Comparison of ENCODE assay signal across 31 cellular contexts in the genomic region with DNA sequence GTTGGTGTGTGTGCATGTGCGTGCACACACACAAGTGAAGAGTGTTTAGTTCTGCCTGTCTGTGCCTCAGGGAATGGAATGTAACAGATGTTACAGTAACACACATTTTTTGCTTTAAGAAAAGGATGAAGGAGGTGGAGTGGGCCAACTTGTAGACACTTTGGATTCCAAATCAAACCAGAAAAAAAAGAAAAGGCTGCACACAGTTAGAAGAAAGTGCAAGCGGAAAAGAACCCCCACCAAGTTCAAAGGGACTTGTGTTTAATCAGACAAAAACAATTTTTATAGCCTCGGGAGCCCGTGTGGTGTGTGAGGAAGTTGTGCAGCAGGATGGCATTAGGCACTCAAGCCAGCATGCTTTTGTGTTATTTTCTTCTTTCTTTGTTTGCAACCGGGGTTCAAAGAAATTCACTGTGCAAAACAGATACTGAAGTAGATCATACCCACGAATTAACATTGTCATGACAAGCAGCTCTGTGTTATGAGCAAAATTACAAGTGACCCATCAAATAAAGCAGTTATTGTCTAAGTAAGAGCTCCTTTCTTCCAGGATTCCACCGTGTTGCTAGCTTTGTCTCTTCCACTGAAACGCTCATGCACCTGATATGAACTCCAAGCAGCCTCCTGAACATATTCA.
A peak's percentile ranks its signal among the peaks of the same experiment; 100 is the strongest.
DNase-seq lines count a peak whose midpoint lies in the region; ATAC-seq and TF ChIP-seq lines count a peak whose summit lies in the region.
"Had no signal": no experiment of that assay in that cellular context is flagged by ENCODE, and none has a peak within 500 bp of the region (broad histone marks: within the 10 kb centered on the region; RNA-seq: fewer than 3 reads in every experiment).

No MANE protein-coding gene starts in this region.

- H4K91ac ChIP-seq in mesenchymal stem cell (ENCODE audit: low read length): no peak overlapping the region

- no peak overlapping the region for H3K18ac ChIP-seq in mesenchymal stem cell (ENCODE audit: low read depth in 1 of 2, low read length in 2 of 2)

- H3K9me3 ChIP-seq in mesenchymal stem cell (ENCODE audit: control insufficient read depth, low read length) (no peaks in the 10 kb centered on the region), T-helper 17 cell (ENCODE audit: control insufficient read depth, low read length, poor library complexity, severe bottlenecking) (no peaks in the 10 kb centered on the region)
- H3K9me3 ChIP-seq: BLaER1, heart right ventricle, spleen, stomach had no signal

- WGBS in mesenchymal stem cell: 80% methylated on average over 7 of the region's 8 CpGs

- H3K27ac Mint-ChIP-seq in type B pancreatic cell (peak overlapping the region; percentile 28), T-helper 17 cell (no peak overlapping the region)
- H3K27ac Mint-ChIP-seq: activated naive CD8-positive, alpha-beta T cell; activated T-cell treated with anti-CD3 and anti-CD28 coated beads, Interleukin-2, amount 50 U/mL, for 24 hours; endodermal cell had no signal

- no peak overlapping the region for H2BK5ac ChIP-seq in mesenchymal stem cell (ENCODE audit: low read depth, low read length, poor library complexity, severe bottlenecking)

- H2BK120ac ChIP-seq in mesenchymal stem cell (ENCODE audit: low read depth, low read length): no peak overlapping the region

- ATAC-seq in T-helper 17 cell: no peak
- ATAC-seq: esophagus mucosa, foreskin keratinocyte, heart right ventricle, right cardiac atrium had no signal

- H3K36me3 Mint-ChIP-seq in type B pancreatic cell (peaks cover 20% of the 10 kb centered on the region), T-helper 17 cell (ENCODE audit: low read depth) (no peaks in the 10 kb centered on the region)
- H3K36me3 Mint-ChIP-seq: activated naive CD8-positive, alpha-beta T cell had no signal

- H2BK12ac ChIP-seq in mesenchymal stem cell (ENCODE audit: low read length in 2 of 2): peak overlapping the region in 1 of 2 experiments; percentile 21

- DNase-seq in LoVo (ENCODE audit: low spot score): peak; percentile 32
- DNase-seq in astrocyte of the spinal cord (ENCODE audit: low read depth, low spot score): peak; percentile 64
- DNase-seq in mesenchymal stem cell: no peak
- no peak for DNase-seq in type B pancreatic cell (ENCODE audit: extremely low spot score, unreplicated experiment)
- no peak for DNase-seq in stimulated activated CD4-positive, alpha-beta T cell treated with anti-CD3 and anti-CD28 coated beads, Interleukin-2, amount 100 ng/mL, for 24 hours
- DNase-seq in stimulated activated CD8-positive, alpha-beta memory T cell treated with anti-CD3 and anti-CD28 coated beads, Interleukin-4, amount 100 ng/mL, for 48 hours: no peak
- no peak for DNase-seq in T-helper 17 cell
- DNase-seq: activated effector memory CD4-positive, alpha-beta T cell treated with anti-CD3 and anti-CD28 coated beads, Interleukin-2, amount 50 U/mL, for 16 hours; activated T-cell treated with anti-CD3 and anti-CD28 coated beads, Interleukin-2, amount 50 U/mL, for 24 hours; central memory CD4-positive, alpha-beta T cell; dermis blood vessel endothelial cell; endodermal cell; foreskin keratinocyte; H7; heart right ventricle; kidney glomerular epithelial cell; NCI-H1417 treated with DMSO at 0.1 percent for 48 hours; NCI-H2081; NCI-H446; NCI-H774; right cardiac atrium; SIG-M5; spleen; stomach; T-helper 1 cell had no signal

- H3K14ac ChIP-seq in mesenchymal stem cell (ENCODE audit: low read length in 2 of 2): no peak overlapping the region

- TF ChIP-seq CTCF in astrocyte of the spinal cord (IDR thresholded peaks at IDR 0.05; ENCODE audit: low read depth, low read length) (no peak), type B pancreatic cell (conservative IDR thresholded peaks at IDR 0.05) (no peak)

- H3K4me3 ChIP-seq in astrocyte of the spinal cord (ENCODE audit: low read depth, low read length) (no peak overlapping the region), mesenchymal stem cell (ENCODE audit: insufficient read depth in 1 of 2, low read depth in 1 of 2, low read length in 2 of 2) (no peak overlapping the region)
- H3K4me3 ChIP-seq: BLaER1, heart right ventricle, lung, spleen, stomach had no signal

- H3K4me1 Mint-ChIP-seq in type B pancreatic cell (ENCODE audit: unreplicated experiment) (peaks cover 34% of the 10 kb centered on the region), T-helper 17 cell (no peaks in the 10 kb centered on the region)

- H3K27me3 ChIP-seq in mesenchymal stem cell (ENCODE audit: control insufficient read depth in 1 of 2, insufficient read depth in 1 of 2, low read length in 2 of 2): no peaks in the 10 kb centered on the region
- H3K27me3 ChIP-seq: BLaER1, foreskin keratinocyte, heart right ventricle, spleen, stomach had no signal

- H3K27me3 Mint-ChIP-seq in type B pancreatic cell: peaks cover 10% of the 10 kb centered on the region
- no peaks in the 10 kb centered on the region for H3K27me3 Mint-ChIP-seq in T-helper 17 cell
- H3K27me3 Mint-ChIP-seq: activated naive CD8-positive, alpha-beta T cell; activated T-cell treated with anti-CD3 and anti-CD28 coated beads, Interleukin-2, amount 50 U/mL, for 24 hours had no signal

- H3K4ac ChIP-seq in mesenchymal stem cell (ENCODE audit: low read depth in 1 of 2, low read length in 2 of 2): peak overlapping the region in 1 of 2 experiments; percentile 59

- peaks cover 5% of the 10 kb centered on the region for H3K9me3 Mint-ChIP-seq in type B pancreatic cell
- H3K9me3 Mint-ChIP-seq: endodermal cell had no signal

- H3K4me3 Mint-ChIP-seq in type B pancreatic cell (no peak overlapping the region), T-helper 17 cell (no peak overlapping the region)
- H3K4me3 Mint-ChIP-seq: activated naive CD8-positive, alpha-beta T cell; activated T-cell treated with anti-CD3 and anti-CD28 coated beads, Interleukin-2, amount 50 U/mL, for 24 hours; endodermal cell had no signal

- no peak overlapping the region for H3K9ac ChIP-seq in mesenchymal stem cell (ENCODE audit: low read length)
- H3K9ac ChIP-seq: BLaER1, KMS-11, parathyroid adenoma had no signal

- no peak overlapping the region for H3K4me2 ChIP-seq in mesenchymal stem cell (ENCODE audit: low read length, poor library complexity, severe bottlenecking)
- H3K4me2 ChIP-seq: BLaER1, KMS-11 had no signal

- H2AK5ac ChIP-seq in mesenchymal stem cell (ENCODE audit: low read length, severe bottlenecking): no peak overlapping the region

- H4K8ac ChIP-seq in mesenchymal stem cell (ENCODE audit: low read length): no peak overlapping the region

- H2AFZ ChIP-seq in mesenchymal stem cell (ENCODE audit: low read depth, low read length): no peak overlapping the region
- H2AFZ ChIP-seq: parathyroid adenoma had no signal

- H2BK15ac ChIP-seq in mesenchymal stem cell (ENCODE audit: low read depth, poor library complexity, severe bottlenecking): no peak overlapping the region

- peaks cover 0 to 2% of the 10 kb centered on the region in 2 experiments for H3K36me3 ChIP-seq in mesenchymal stem cell (ENCODE audit: control insufficient read depth in 1 of 2, insufficient read depth in 2 of 2, low read depth in 1 of 2, low read length in 2 of 2)
- H3K36me3 ChIP-seq: BLaER1, heart right ventricle, spleen, stomach had no signal

- H3K4me1 ChIP-seq in mesenchymal stem cell (ENCODE audit: control insufficient read depth, insufficient read depth, low read depth, low read length): peaks cover 10% of the 10 kb centered on the region
- H3K4me1 ChIP-seq: BLaER1, parathyroid adenoma, spleen had no signal

- in situ Hi-C loops in astrocyte of the spinal cord (cut with HindIII; ENCODE audit: low sequenced_read_pairs): no loop called here

- H3K27ac ChIP-seq in mesenchymal stem cell (ENCODE audit: low read length, poor library complexity, severe bottlenecking): peak overlapping the region; percentile 19
- H3K27ac ChIP-seq: BLaER1, foreskin keratinocyte, heart right ventricle, KMS-11, parathyroid adenoma, spleen, stomach had no signal

- no peak overlapping the region for H3K23ac ChIP-seq in mesenchymal stem cell (ENCODE audit: low read length in 2 of 2)

- H3K79me1 ChIP-seq in mesenchymal stem cell (replicated peaks; ENCODE audit: low read length, poor library complexity, severe bottlenecking): peaks cover 13% of the 10 kb centered on the region

Comparison
In these comparisons a context has a peak if more than half of its experiments do, and no peak if none do; other contexts are left out.
1. DNase-seq: peak in LoVo (single experiment) and astrocyte of the spinal cord (single experiment); none in mesenchymal stem cell (single experiment), type B pancreatic cell (single experiment), stimulated activated CD4-positive, alpha-beta T cell treated with anti-CD3 and anti-CD28 coated beads, Interleukin-2, amount 100 ng/mL, for 24 hours (0 of 2), stimulated activated CD8-positive, alpha-beta memory T cell treated with anti-CD3 and anti-CD28 coated beads, Interleukin-4, amount 100 ng/mL, for 48 hours (single experiment) and T-helper 17 cell (0 of 3).